22 cellular contexts compared by ENCODE assay signal in the genomic region with DNA sequence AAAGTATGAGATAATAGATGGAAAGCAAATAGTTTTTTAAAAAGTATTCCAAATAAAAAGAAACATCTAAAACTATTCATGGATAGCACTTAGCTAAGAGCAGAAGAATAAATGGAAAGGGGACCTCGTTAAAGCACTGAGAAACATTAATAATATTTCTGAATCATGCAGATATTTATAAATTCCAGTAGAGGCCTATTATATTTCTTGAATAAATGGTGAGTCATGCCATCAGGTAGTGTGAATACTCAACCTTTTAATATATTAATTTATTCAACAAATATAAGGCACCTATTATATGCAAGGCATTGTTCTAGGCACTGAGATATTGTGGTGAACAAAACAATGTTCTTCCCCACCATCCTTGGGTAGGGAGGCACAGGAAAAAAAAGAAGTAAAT. TPM values are rescaled to one million over a fixed set of nuclear protein-coding genes. Genes with fewer than 3 reads are reported as not detected.
"Had no signal": no experiment of that assay in that cellular context is flagged by ENCODE, and none has a peak within 500 bp of the region (broad histone marks: within the 10 kb centered on the region; RNA-seq: fewer than 3 reads in every experiment).

No MANE protein-coding gene starts in this region.

- H3K9me3 ChIP-seq: Peyer's patch, SJCRH30 had no signal

- H3K27ac ChIP-seq: PC-9, Peyer's patch, SJCRH30 had no signal

- ATAC-seq: Right ventricle myocardium inferior, SK-N-SH treated with all-trans-retinoic acid at 6 μM for 48 hours had no signal

- H3K27me3 ChIP-seq: Peyer's patch, SJCRH30 had no signal

- H3K36me3 ChIP-seq: Peyer's patch, SJCRH30 had no signal

- H3K4me1 ChIP-seq: Peyer's patch had no signal

- H3K4me3 ChIP-seq: PC-9, Peyer's patch, SJCRH30 had no signal

- DNase-seq: KBM-7; NCI-H1092; NCI-H1105 treated with DMSO at 0.1 percent for 48 hours; NCI-H1417 treated with DMSO at 0.1 percent for 48 hours; NCI-H146; NCI-H1694 treated with DMSO at 0.1 percent for 48 hours; NCI-H1930; NCI-H2081; NCI-H2107; NCI-H226; NCI-H446; NCI-H510A; NCI-H524 treated with DMSO at 0.1 percent for 48 hours; NCI-H69; NCI-H774; NK-92 treated with Interleukin-12 subunit alpha and Interleukin-12 subunit beta, amount 100 ng/mL, for 24 hours; PC-9; Peyer's patch; SHP77 treated with DMSO at 0.1 percent for 48 hours; SJCRH30 had no signal

RNA-seq across cellular contexts. Expression of gene ICA1L, which starts 53.8 kb away (rescaled TPM):
- total RNA-seq: PC-9 had no signal
